ENCODE assay signal across 8 cellular contexts in genomic region chr2:226031078-226031937, GRCh38.
DNase-seq lines count a peak whose midpoint lies in the region; ATAC-seq, FAIRE-seq and TF ChIP-seq lines count a peak whose summit lies in the region.

No MANE protein-coding gene starts in this region.

- H3K9ac ChIP-seq in parathyroid adenoma: no peak overlapping the region

- TF ChIP-seq POLR2A in adrenal gland (IDR thresholded peaks at IDR 0.05): peak; percentile 8 to 54

- H3K4me3 ChIP-seq in adrenal gland (peak overlapping the region in 2 of 4 donors; percentile 41 to 64), parathyroid adenoma (ENCODE audit: low read depth, low read length) (peak overlapping the region; percentile 48)

- H3K27me3 ChIP-seq in adrenal gland: no peaks in the 10 kb centered on the region
- no peaks in the 10 kb centered on the region for H3K27me3 ChIP-seq in parathyroid adenoma (ENCODE audit: control insufficient read depth, insufficient read depth, low read length)

- no peak for FAIRE-seq in GM19239 (lab: Jason Lieb, UNC)

- TF ChIP-seq CTCF in adrenal gland (IDR thresholded peaks at IDR 0.05) (no peak), parathyroid adenoma (IDR thresholded peaks at IDR 0.05) (no peak)

- 1% methylated on average over 24 to 33 of the region's 33 CpGs for WGBS in adrenal gland, 4 donors

- peak overlapping the region; percentile 79 for H3K4me2 ChIP-seq in parathyroid adenoma (ENCODE audit: low read length)

- intact Hi-C loops in adrenal gland (cut with DNase I): no loop called here
- intact Hi-C loops in left cardiac atrium (cut with DNase I): no loop called here

- peak overlapping the region; percentile 77 for H2AFZ ChIP-seq in parathyroid adenoma

- ATAC-seq in HG02884 (IDR thresholded peaks at IDR 0.05; ENCODE audit: unreplicated experiment) (peak; percentile 48), left cardiac atrium (peak; percentile 97), HG03521 (IDR thresholded peaks at IDR 0.05; ENCODE audit: unreplicated experiment) (no peak)

- H3K27ac ChIP-seq in adrenal gland (peak overlapping the region in 2 of 5 donors; percentile 3 to 57), parathyroid adenoma (no peak overlapping the region)

- H3K36me3 ChIP-seq in adrenal gland (replicated peaks in 1 of 2) (no peaks in the 10 kb centered on the region), parathyroid adenoma (ENCODE audit: control insufficient read depth, insufficient read depth, low read length) (no peaks in the 10 kb centered on the region)

- H3K79me2 ChIP-seq in parathyroid adenoma: no peaks in the 10 kb centered on the region

- H3K4me1 ChIP-seq in adrenal gland (replicated peaks in 1 of 2) (peaks cover 0 to 6% of the 10 kb centered on the region in 2 donors), parathyroid adenoma (no peaks in the 10 kb centered on the region)

- no peaks in the 10 kb centered on the region for H3K9me3 ChIP-seq in adrenal gland (replicated peaks in 1 of 3)
- no peaks in the 10 kb centered on the region for H3K9me3 ChIP-seq in parathyroid adenoma (ENCODE audit: control insufficient read depth, low read length)

- DNase-seq in DMS53 treated with DMSO at 0.1 percent for 48 hours (lab: John Stamatoyannopoulos, UW; ENCODE audit: unreplicated experiment) (peak; percentile 23), NCI-H526 treated with DMSO at 0.1 percent for 48 hours (lab: John Stamatoyannopoulos, UW) (peak; percentile 69), adrenal gland (peak; percentile 53 to 80 (median 67)), left cardiac atrium (peak; percentile 60), GM19239 (ENCODE audit: insufficient read length, low spot score) (no peak)
